ENCODE assay signal across 1 cellular context in genomic region chr11:862704-863388, GRCh38.
A peak's percentile ranks its signal among the peaks of the same experiment; 100 is the strongest.
TF ChIP-seq lines count a peak whose summit lies in the region.

No MANE protein-coding gene starts in this region.

TF ChIP-seq in K562, 482 proteins besides CTCF, POLR2A, EP300 and RAD21:
- TF ChIP-seq NRF1 (conservative IDR thresholded peaks at IDR 0.05 in 1 of 2, IDR thresholded peaks at IDR 0.05 in 1 of 2), result peak; percentile 51 to 55
- TF ChIP-seq SIN3A (IDR thresholded peaks at IDR 0.05; ENCODE audit: borderline replicate concordance in 2 of 2, control insufficient read depth in 1 of 2, low read depth in 2 of 2, low read length in 2 of 2), result 0 out of 4 replicates have a peak, but pooled peaks of 1 of the 2 experiments have one; percentile 8
- no peak for TF ChIP-seq ZNF282 (CRISPR knock-in tag; IDR thresholded peaks at IDR 0.05)
- peak; percentile 49 for TF ChIP-seq POLR2G (IDR thresholded peaks at IDR 0.05; ENCODE audit: low read depth, low read length)
